29 cellular contexts compared by ENCODE assay signal in genomic region chr17:56011406-56012131, GRCh38.
"Had no signal": no experiment of that assay in that cellular context is flagged by ENCODE, and none has a peak within 500 bp of the region (broad histone marks: within the 10 kb centered on the region; RNA-seq: fewer than 3 reads in every experiment).

No MANE protein-coding gene starts in this region.

- H3K36me3 ChIP-seq: brain microvascular endothelial cell, gastroesophageal sphincter, neutrophil, ovary, right lobe of liver, stomach, thyroid gland, upper lobe of left lung, vagina had no signal

- H3K9me3 ChIP-seq: neutrophil, ovary, right lobe of liver, SK-N-SH, thyroid gland, upper lobe of left lung, vagina had no signal

- H3K36me3 Mint-ChIP-seq: activated naive CD8-positive, alpha-beta T cell treated with anti-CD3 and anti-CD28 coated beads, Interleukin-2, amount 10 ng/mL, durations not matched to agents 7 days and 5 days had no signal

- ATAC-seq: effector memory CD8-positive, alpha-beta T cell; gastroesophageal sphincter; left colon; right lobe of liver had no signal

- H3K4me1 ChIP-seq: gastroesophageal sphincter, right lobe of liver, stomach, thyroid gland, upper lobe of left lung, vagina had no signal

- H3K9ac ChIP-seq: SK-N-SH had no signal

- H3K27ac Mint-ChIP-seq: activated CD4-positive, alpha-beta T cell treated with anti-CD3 and anti-CD28 coated beads, Interleukin-2, amount 10 ng/mL, durations not matched to agents 7 days and 5 days; activated naive CD8-positive, alpha-beta T cell treated with anti-CD3 and anti-CD28 coated beads, Interleukin-2, amount 10 ng/mL, durations not matched to agents 7 days and 5 days; effector memory CD8-positive, alpha-beta T cell; progenitor cell of endocrine pancreas; T-helper 1 cell treated with Interleukin-12 subunit alpha and Interleukin-12 subunit beta and Interleukin-4 antibody, amounts not matched to agents 30 μg/mL and 1 μg/mL, for 36 hours had no signal

- DNase-seq: activated CD4-positive, alpha-beta T cell treated with anti-CD3 and anti-CD28 coated beads, Interleukin-2, amount 10 ng/mL, durations not matched to agents 7 days and 5 days; activated naive CD4-positive, alpha-beta T cell; activated naive CD8-positive, alpha-beta T cell treated with anti-CD3 and anti-CD28 coated beads, Interleukin-2, amount 10 ng/mL, durations not matched to agents 7 days and 5 days; activated T-cell treated with anti-CD3 and anti-CD28 coated beads for 4 hours; amniotic stem cell; brain microvascular endothelial cell; dorsolateral prefrontal cortex; effector memory CD8-positive, alpha-beta T cell; erythroblast; head of caudate nucleus; hippocampal formation; left colon; mammary epithelial cell; ovary; right lobe of liver; SK-N-SH; stomach; SW 1271; T-helper 9 cell; thyroid gland; upper lobe of left lung had no signal

- H3K4me3 Mint-ChIP-seq: activated CD4-positive, alpha-beta T cell treated with anti-CD3 and anti-CD28 coated beads, Interleukin-2, amount 10 ng/mL, durations not matched to agents 7 days and 5 days; activated naive CD8-positive, alpha-beta T cell treated with anti-CD3 and anti-CD28 coated beads, Interleukin-2, amount 10 ng/mL, durations not matched to agents 7 days and 5 days; effector memory CD8-positive, alpha-beta T cell; nephron; T-helper 1 cell treated with Interleukin-12 subunit alpha and Interleukin-12 subunit beta and Interleukin-4 antibody, amounts not matched to agents 30 μg/mL and 1 μg/mL, for 36 hours had no signal

- H3K27me3 ChIP-seq: brain microvascular endothelial cell, dorsolateral prefrontal cortex, gastroesophageal sphincter, neutrophil, ovary, right lobe of liver, stomach, thyroid gland, upper lobe of left lung, vagina had no signal

- H3K4me3 ChIP-seq: coronary artery, dorsolateral prefrontal cortex, gastroesophageal sphincter, ovary, right lobe of liver, stomach, thyroid gland, upper lobe of left lung, vagina had no signal

- H3K27ac ChIP-seq: brain microvascular endothelial cell, coronary artery, dorsolateral prefrontal cortex, gastroesophageal sphincter, ovary, right lobe of liver, stomach, thyroid gland, upper lobe of left lung, vagina, VCaP had no signal

- H3K4me2 ChIP-seq: SK-N-SH had no signal
